1 cellular context compared by ENCODE assay signal in genomic region chr3:14254812-14255702, GRCh38.
TF ChIP-seq lines count a peak whose summit lies in the region.

No MANE protein-coding gene starts in this region.

TF ChIP-seq in H1, 55 proteins besides CTCF, POLR2A, EP300 and RAD21:
- TF ChIP-seq CBX8 (IDR thresholded peaks at IDR 0.05; ENCODE audit: borderline replicate concordance, low read depth, low read length) (no peak), SIN3A (conservative IDR thresholded peaks at IDR 0.05 in 1 of 2, IDR thresholded peaks at IDR 0.05 in 1 of 2; ENCODE audit: low read depth in 1 of 2, low read length in 2 of 2) (no peak), RFX5 (IDR thresholded peaks at IDR 0.05; ENCODE audit: borderline replicate concordance, low read depth, low read length) (no peak), FOSL1 (IDR thresholded peaks at IDR 0.05; ENCODE audit: insufficient read depth, low read depth, low read length) (no peak), BRCA1 (IDR thresholded peaks at IDR 0.05; ENCODE audit: low read depth, low read length) (no peak)
TF ChIP-seq in H1: peak in this region for 0.
